In genomic region chr3:186514296-186515002, GRCh38 we compare ENCODE assay signal across 9 cellular contexts. TPM values are rescaled to one million over a fixed set of nuclear protein-coding genes. Genes with fewer than 3 reads are reported as not detected.
DNase-seq lines count a peak whose midpoint lies in the region; ATAC-seq, FAIRE-seq and TF ChIP-seq lines count a peak whose summit lies in the region.
"Had no signal": no experiment of that assay in that cellular context is flagged by ENCODE, and none has a peak within 500 bp of the region (broad histone marks: within the 10 kb centered on the region; RNA-seq: fewer than 3 reads in every experiment).

No MANE protein-coding gene starts in this region.

- no peak overlapping the region for H3K23ac ChIP-seq in H1 (ENCODE audit: insufficient read length)

- no peaks in the 10 kb centered on the region for H3K79me2 ChIP-seq in H1 (ENCODE audit: control insufficient read depth in 1 of 2, insufficient read depth in 2 of 2, low read length in 2 of 2)

- H3K9me3 Mint-ChIP-seq in activated T-cell treated with anti-CD3 and anti-CD28 coated beads, Interleukin-2, amount 50 U/mL, for 24 hours = peaks cover 5% of the 10 kb centered on the region
- H3K9me3 Mint-ChIP-seq in stimulated activated effector memory CD8-positive, alpha-beta T cell treated with anti-CD3 and anti-CD28 coated beads, Interleukin-12 subunit alpha, Interleukin-12 subunit beta, amount 100 ng/mL, for 72 hours = no peaks in the 10 kb centered on the region

- H2BK20ac ChIP-seq in H1 (ENCODE audit: low read length) = no peak overlapping the region

- H3K79me1 ChIP-seq in H1 (ENCODE audit: low read depth, low read length) = no peaks in the 10 kb centered on the region

- H3K23me2 ChIP-seq in H1 (ENCODE audit: low read depth, low read length) = no peaks in the 10 kb centered on the region

- H4K8ac ChIP-seq in H1 (ENCODE audit: extremely low read depth, insufficient read depth, low read length) = no peak overlapping the region

- H3K36me3 ChIP-seq in H1 (ENCODE audit: control insufficient read depth in 2 of 4, insufficient read depth in 4 of 4, low read length in 3 of 4) = no peaks in the 10 kb centered on the region

- no peak overlapping the region for H3K4me3 ChIP-seq in H1 (ENCODE audit: extremely low read depth in 1 of 4, insufficient read depth in 2 of 4, low read depth in 3 of 4, low read length in 4 of 4)

- CTCF ChIA-PET in H1 (lab: Charles Lee; ENCODE audit: partially characterized antibody) = no interaction called here

- H3K18ac ChIP-seq in H1 (ENCODE audit: extremely low read depth, low read length) = no peak overlapping the region

- H3K9ac ChIP-seq in H1 (replicated peaks in 1 of 4; ENCODE audit: extremely low read depth in 1 of 4, low read depth in 3 of 4, low read length in 3 of 4) = no peak overlapping the region

- no peak overlapping the region for H3K4ac ChIP-seq in H1 (replicated peaks; ENCODE audit: insufficient read length, low read depth, low read length)

- POLR2A ChIA-PET in H1 (lab: Charles Lee; ENCODE audit: partially characterized antibody) = no interaction called here

- H2BK15ac ChIP-seq in H1 (ENCODE audit: low read length) = no peak overlapping the region

- no peak for DNase-seq in activated T-cell treated with anti-CD3 and anti-CD28 coated beads, Interleukin-2, amount 50 U/mL, for 24 hours
- DNase-seq in activated T-cell treated with anti-CD3 and anti-CD28 coated beads for 4 hours (no peak), NCI-H460 (ENCODE audit: extremely low read depth, low read depth) (peak; percentile 2), H1 (ENCODE audit: low read depth in 1 of 2, low spot score in 2 of 2) (no peak), putamen (ENCODE audit: low spot score) (no peak), NCI-H1436 treated with DMSO at 0.1 percent for 48 hours (lab: John Stamatoyannopoulos, UW) (no peak)
- no peak for DNase-seq in stimulated activated effector memory CD8-positive, alpha-beta T cell treated with anti-CD3 and anti-CD28 coated beads, Interleukin-12 subunit alpha, Interleukin-12 subunit beta, amount 100 ng/mL, for 72 hours (ENCODE audit: low spot score in 2 of 2)

- TF ChIP-seq RAD21 in H1 (IDR thresholded peaks at IDR 0.05 in 1 of 2, conservative IDR thresholded peaks at IDR 0.05 in 1 of 2; ENCODE audit: low read depth in 2 of 2, low read length in 2 of 2) = peak; percentile 18 to 45; a peak in 3 of 4 replicates

- TF ChIP-seq EP300 in H1 (IDR thresholded peaks at IDR 0.05; ENCODE audit: borderline replicate concordance in 1 of 2, low read depth in 2 of 2, low read length in 2 of 2) = no peak

- no peaks in the 10 kb centered on the region for H3K27me3 Mint-ChIP-seq in activated T-cell treated with anti-CD3 and anti-CD28 coated beads, Interleukin-2, amount 50 U/mL, for 24 hours

- no peak for TF ChIP-seq POLR2A in H1 (IDR thresholded peaks at IDR 0.05; ENCODE audit: control extremely low read depth in 1 of 2, low read depth in 2 of 2, low read length in 2 of 2)

- H2AFZ ChIP-seq in H1 (ENCODE audit: low read length) = peak overlapping the region; percentile 76; the same call in 1 of the 2 replicates

- H2BK12ac ChIP-seq in H1 (ENCODE audit: low read depth, low read length) = no peak overlapping the region

- peak; percentile 45 to 78 (median 55); a peak in 3 of 4 replicates for TF ChIP-seq CTCF in H1 (IDR thresholded peaks at IDR 0.05; ENCODE audit: control extremely low read depth in 1 of 3, insufficient read depth in 1 of 3, low read depth in 1 of 3, low read length in 3 of 3)

- no peak overlapping the region for H3K14ac ChIP-seq in H1 (ENCODE audit: insufficient read length)

- H3K4me3 Mint-ChIP-seq in activated T-cell treated with anti-CD3 and anti-CD28 coated beads, Interleukin-2, amount 50 U/mL, for 24 hours = no peak overlapping the region
- no peak overlapping the region for H3K4me3 Mint-ChIP-seq in stimulated activated effector memory CD8-positive, alpha-beta T cell treated with anti-CD3 and anti-CD28 coated beads, Interleukin-12 subunit alpha, Interleukin-12 subunit beta, amount 100 ng/mL, for 72 hours

- no peak overlapping the region for H2BK5ac ChIP-seq in H1 (ENCODE audit: low read depth, low read length)

- 77% methylated on average over 3 of the region's 3 CpGs; no CpG with 5 or more reads in 1 of the 2 experiments for WGBS in H1 (ENCODE audit: extremely low coverage in 1 of 2, insufficient coverage in 1 of 2, insufficient read length in 1 of 2, insufficient replicate concordance in 2 of 2, low coverage in 1 of 2, low lambda C conversion rate in 2 of 2, missing lambda C conversion rate in 1 of 2), 2 experiments

- H3K27me3 ChIP-seq in H1 (replicated peaks in 1 of 4; ENCODE audit: control insufficient read depth in 3 of 4, extremely low read depth in 1 of 4, insufficient read depth in 3 of 4, low read length in 3 of 4) = no peaks in the 10 kb centered on the region; a peak in 2 of 7 replicates

- FAIRE-seq in H1 (lab: Jason Lieb, UNC) = peak; percentile 94
- FAIRE-seq: islet of Langerhans had no signal

- H3K27ac ChIP-seq in H1 (ENCODE audit: low read depth, low read length) = no peak overlapping the region

- H2BK120ac ChIP-seq in H1 (replicated peaks; ENCODE audit: low read depth, low read length) = no peak overlapping the region

- no peak overlapping the region for H3K4me2 ChIP-seq in H1 (ENCODE audit: insufficient read depth in 1 of 2, low read depth in 2 of 2, low read length in 2 of 2)

- H3K9me3 ChIP-seq in H1 (ENCODE audit: insufficient read depth in 2 of 2, low read depth in 1 of 2, low read length in 1 of 2) = no peaks in the 10 kb centered on the region

- H3K36me3 Mint-ChIP-seq in activated T-cell treated with anti-CD3 and anti-CD28 coated beads, Interleukin-2, amount 50 U/mL, for 24 hours (ENCODE audit: low read depth) = no peaks in the 10 kb centered on the region
- H3K36me3 Mint-ChIP-seq in stimulated activated effector memory CD8-positive, alpha-beta T cell treated with anti-CD3 and anti-CD28 coated beads, Interleukin-12 subunit alpha, Interleukin-12 subunit beta, amount 100 ng/mL, for 72 hours = peaks cover 12% of the 10 kb centered on the region

- peaks cover 0 to 2% (median 0%) of the 10 kb centered on the region in 4 experiments; a peak in 1 of 7 replicates for H3K4me1 ChIP-seq in H1 (replicated peaks in 1 of 4; ENCODE audit: control insufficient read depth in 3 of 4, insufficient read depth in 4 of 4, low read length in 3 of 4)

- no peak overlapping the region for H3K56ac ChIP-seq in H1 (replicated peaks; ENCODE audit: insufficient read length, low read depth, low read length)

- H3K4me1 Mint-ChIP-seq in activated T-cell treated with anti-CD3 and anti-CD28 coated beads, Interleukin-2, amount 50 U/mL, for 24 hours (ENCODE audit: low read depth) = peaks cover 96% of the 10 kb centered on the region
- peaks cover 89% of the 10 kb centered on the region for H3K4me1 Mint-ChIP-seq in stimulated activated effector memory CD8-positive, alpha-beta T cell treated with anti-CD3 and anti-CD28 coated beads, Interleukin-12 subunit alpha, Interleukin-12 subunit beta, amount 100 ng/mL, for 72 hours

- peak; percentile 65 for ATAC-seq in stimulated activated effector memory CD8-positive, alpha-beta T cell treated with anti-CD3 and anti-CD28 coated beads, Interleukin-12 subunit alpha, Interleukin-12 subunit beta, amount 100 ng/mL, for 72 hours
- no peak for ATAC-seq in HG03469 (IDR thresholded peaks at IDR 0.05; ENCODE audit: unreplicated experiment)

- peak overlapping the region; percentile 72 for H3K27ac Mint-ChIP-seq in activated T-cell treated with anti-CD3 and anti-CD28 coated beads, Interleukin-2, amount 50 U/mL, for 24 hours
- H3K27ac Mint-ChIP-seq in stimulated activated effector memory CD8-positive, alpha-beta T cell treated with anti-CD3 and anti-CD28 coated beads, Interleukin-12 subunit alpha, Interleukin-12 subunit beta, amount 100 ng/mL, for 72 hours = no peak overlapping the region

- H2AK5ac ChIP-seq in H1 (ENCODE audit: low read depth, low read length) = no peak overlapping the region

- no peak overlapping the region for H4K91ac ChIP-seq in H1 (replicated peaks; ENCODE audit: insufficient read length, low read length)

- H4K20me1 ChIP-seq in H1 (replicated peaks in 1 of 2; ENCODE audit: control insufficient read depth in 1 of 2, insufficient read depth in 2 of 2, low read length in 2 of 2) = no peaks in the 10 kb centered on the region

- H4K5ac ChIP-seq in H1 (ENCODE audit: insufficient read length, low read depth, low read length) = no peak overlapping the region

RNA-seq across cellular contexts. Expression of gene CRYGS, which starts 29.7 kb away (rescaled TPM):
- 0.46 and 2.3 TPM in 2 replicates for total RNA-seq in NCI-H460 (2014; rRNA removed; shearing (Covaris generic))
- 7.4 and 11.6 TPM in 2 replicates for polyA plus RNA-seq in NCI-H460 (2014; cell fraction: nucleus; rRNA removed)
- total RNA-seq in H1 (2021; fragmentation: NEBNext Ultra II Directional; extraction: Animal tissue kit (Norgen Biotek cat#: 25700)) = 0.90 and 1.8 TPM in 2 replicates
- polyA plus RNA-seq in H1 (2011; rRNA removed) = 1.3 and 1.5 TPM in 2 replicates
- polyA plus RNA-seq in H1 (2011; cell fraction: cytosol; rRNA removed) = 1.6 TPM
- polyA plus RNA-seq in H1 (2011; cell fraction: nucleus; rRNA removed) = 4.5 TPM
- polyA plus RNA-seq in H1 (2012, experiment 1 of 2) = 1.3 to 2.0 TPM (median 1.7 TPM) in 4 replicates
- not detected for polyA plus RNA-seq in H1 (2012, experiment 2 of 2)
- polyA plus RNA-seq in H1 (2013, experiment 1 of 2) = 0.93 TPM
- polyA plus RNA-seq in H1 (2013, experiment 2 of 2) = 0.74 TPM
- polyA minus RNA-seq in H1 (2011; rRNA and poly(A)+ RNA removed) = 0.44 and 1.0 TPM in 2 replicates
- polyA minus RNA-seq in H1 (2011; cell fraction: cytosol; rRNA and poly(A)+ RNA removed) = not detected
- polyA minus RNA-seq in H1 (2011; cell fraction: nucleus; rRNA and poly(A)+ RNA removed) = 5.2 TPM

RNA-seq across cellular contexts. Expression of gene TBCCD1, which starts 52.7 kb away (rescaled TPM):
- 13.3 and 13.6 TPM in 2 replicates for total RNA-seq in NCI-H460 (2014; rRNA removed; shearing (Covaris generic))
- polyA plus RNA-seq in NCI-H460 (2014; cell fraction: nucleus; rRNA removed) = 11.2 and 13.9 TPM in 2 replicates
- total RNA-seq in H1 (2021; fragmentation: NEBNext Ultra II Directional; extraction: Animal tissue kit (Norgen Biotek cat#: 25700)) = 13.4 and 13.9 TPM in 2 replicates
- 8.4 and 11.3 TPM in 2 replicates for polyA plus RNA-seq in H1 (2011; rRNA removed)
- polyA plus RNA-seq in H1 (2011; cell fraction: cytosol; rRNA removed) = 9.3 TPM
- polyA plus RNA-seq in H1 (2011; cell fraction: nucleus; rRNA removed) = 6.9 TPM
- polyA plus RNA-seq in H1 (2012, experiment 1 of 2) = 7.8 to 11.2 TPM (median 8.2 TPM) in 4 replicates
- 2.6 TPM for polyA plus RNA-seq in H1 (2012, experiment 2 of 2)
- polyA plus RNA-seq in H1 (2013, experiment 1 of 2) = 6.9 TPM
- 7.8 TPM for polyA plus RNA-seq in H1 (2013, experiment 2 of 2)
- polyA minus RNA-seq in H1 (2011; rRNA and poly(A)+ RNA removed) = 20.2 and 20.6 TPM in 2 replicates
- polyA minus RNA-seq in H1 (2011; cell fraction: cytosol; rRNA and poly(A)+ RNA removed) = 6.9 TPM
- polyA minus RNA-seq in H1 (2011; cell fraction: nucleus; rRNA and poly(A)+ RNA removed) = 10.5 TPM

RNA-seq across cellular contexts. Expression of gene DNAJB11, which starts 56.1 kb away (rescaled TPM):
- total RNA-seq in NCI-H460 (2014; rRNA removed; shearing (Covaris generic)) = 60.4 and 66.3 TPM in 2 replicates
- polyA plus RNA-seq in NCI-H460 (2014; cell fraction: nucleus; rRNA removed) = 70.8 and 99.6 TPM in 2 replicates
- 63.9 and 67.7 TPM in 2 replicates for total RNA-seq in H1 (2021; fragmentation: NEBNext Ultra II Directional; extraction: Animal tissue kit (Norgen Biotek cat#: 25700))
- polyA plus RNA-seq in H1 (2011; rRNA removed) = 14.3 and 14.6 TPM in 2 replicates
- polyA plus RNA-seq in H1 (2011; cell fraction: cytosol; rRNA removed) = 31.5 TPM
- 10.7 TPM for polyA plus RNA-seq in H1 (2011; cell fraction: nucleus; rRNA removed)
- 49.6 to 72.3 TPM (median 56.3 TPM) in 4 replicates for polyA plus RNA-seq in H1 (2012, experiment 1 of 2)
- polyA plus RNA-seq in H1 (2012, experiment 2 of 2) = 20.4 TPM
- polyA plus RNA-seq in H1 (2013, experiment 1 of 2) = 96.2 TPM
- polyA plus RNA-seq in H1 (2013, experiment 2 of 2) = 134 TPM
- 8.2 and 8.8 TPM in 2 replicates for polyA minus RNA-seq in H1 (2011; rRNA and poly(A)+ RNA removed)
- 20.0 TPM for polyA minus RNA-seq in H1 (2011; cell fraction: cytosol; rRNA and poly(A)+ RNA removed)
- 19.1 TPM for polyA minus RNA-seq in H1 (2011; cell fraction: nucleus; rRNA and poly(A)+ RNA removed)
